14 cellular contexts compared by ENCODE assay signal in genomic region chr20:674936-675452, GRCh38. TPM values are rescaled to one million over a fixed set of nuclear protein-coding genes. Genes with fewer than 3 reads are reported as not detected.
A peak's percentile ranks its signal among the peaks of the same experiment; 100 is the strongest.
DNase-seq lines count a peak whose midpoint lies in the region; ATAC-seq and TF ChIP-seq lines count a peak whose summit lies in the region.
"Had no signal": no experiment of that assay in that cellular context is flagged by ENCODE, and none has a peak within 500 bp of the region (broad histone marks: within the 10 kb centered on the region; RNA-seq: fewer than 3 reads in every experiment).

No MANE protein-coding gene starts in this region.

- intact Hi-C loops in spleen (cut with DNase I; ENCODE audit: low total_unique reads) = no loop called here

- no peak for TF ChIP-seq EP300 in gastroesophageal sphincter (IDR thresholded peaks at IDR 0.05)

- no peaks in the 10 kb centered on the region for H3K36me3 ChIP-seq in gastroesophageal sphincter
- H3K36me3 ChIP-seq in spleen = no peaks in the 10 kb centered on the region

- H3K9me3 ChIP-seq in gastroesophageal sphincter = no peaks in the 10 kb centered on the region
- H3K9me3 ChIP-seq in spleen = no peaks in the 10 kb centered on the region
- H3K9me3 ChIP-seq: mucosa of descending colon had no signal

- TF ChIP-seq CTCF in gastroesophageal sphincter (IDR thresholded peaks at IDR 0.05) = no peak
- TF ChIP-seq CTCF in spleen (IDR thresholded peaks at IDR 0.05 in 8 of 11, conservative IDR thresholded peaks at IDR 0.05 in 3 of 11) = no peak

- no peak overlapping the region for H3K27ac Mint-ChIP-seq in stimulated activated memory B cell treated with anti-CD40 and anti-IgM and Interleukin-4, amounts not matched to agents 10 μg/mL and 1 μg/mL and 100 μg/mL, for 72 hours
- H3K27ac Mint-ChIP-seq: activated CD8-positive, alpha-beta T cell treated with anti-CD3 and anti-CD28 coated beads for 36 hours had no signal

- peak overlapping the region in 1 of 2 donors; percentile 26 for H3K4me3 ChIP-seq in gastroesophageal sphincter
- peak overlapping the region in 2 of 8 donors; percentile 2 to 48 for H3K4me3 ChIP-seq in spleen
- H3K4me3 ChIP-seq: mucosa of descending colon had no signal

- H3K27me3 ChIP-seq in gastroesophageal sphincter (peaks cover 92% of the 10 kb centered on the region), spleen (replicated peaks in 1 of 7) (peaks cover 0 to 100% (median 73%) of the 10 kb centered on the region in 7 donors)

- H3K4me1 ChIP-seq in gastroesophageal sphincter (peaks cover 0 to 23% (median 10%) of the 10 kb centered on the region in 3 donors), spleen (peaks cover 0 to 29% (median 21%) of the 10 kb centered on the region in 6 donors)

- no peak overlapping the region for H3K4me3 Mint-ChIP-seq in stimulated activated memory B cell treated with anti-CD40 and anti-IgM and Interleukin-4, amounts not matched to agents 10 μg/mL and 1 μg/mL and 100 μg/mL, for 72 hours
- H3K4me3 Mint-ChIP-seq: activated CD8-positive, alpha-beta T cell treated with anti-CD3 and anti-CD28 coated beads for 36 hours had no signal

- H3K4me1 Mint-ChIP-seq in stimulated activated memory B cell treated with anti-CD40 and anti-IgM and Interleukin-4, amounts not matched to agents 10 μg/mL and 1 μg/mL and 100 μg/mL, for 72 hours = peaks cover 11% of the 10 kb centered on the region

- peak; percentile 52 for DNase-seq in NCI-H2227 (lab: John Stamatoyannopoulos, UW; ENCODE audit: unreplicated experiment)
- DNase-seq in NCI-H2227 treated with DMSO at 0.1 percent for 48 hours (lab: John Stamatoyannopoulos, UW) = no peak
- DNase-seq in NCI-H69 (lab: John Stamatoyannopoulos, UW) = peak; percentile 31
- DNase-seq in spleen = peak; percentile 73
- DNase-seq in foreskin melanocyte = no peak

- TF ChIP-seq POLR2A in gastroesophageal sphincter (IDR thresholded peaks at IDR 0.05) (no peak), spleen (IDR thresholded peaks at IDR 0.05) (no peak)

- H3K27me3 Mint-ChIP-seq in stimulated activated memory B cell treated with anti-CD40 and anti-IgM and Interleukin-4, amounts not matched to agents 10 μg/mL and 1 μg/mL and 100 μg/mL, for 72 hours = peaks cover 95% of the 10 kb centered on the region

- H3K9me3 Mint-ChIP-seq in stimulated activated memory B cell treated with anti-CD40 and anti-IgM and Interleukin-4, amounts not matched to agents 10 μg/mL and 1 μg/mL and 100 μg/mL, for 72 hours = no peaks in the 10 kb centered on the region
- H3K9me3 Mint-ChIP-seq: activated CD8-positive, alpha-beta T cell treated with anti-CD3 and anti-CD28 coated beads for 36 hours had no signal

- WGBS in gastroesophageal sphincter (ENCODE audit: low coverage in 1 of 2), 2 donors = 0% methylated on average over 2 to 3 of the region's 27 CpGs
- 6 to 10% (median 7%) methylated on average over 20 to 27 of the region's 27 CpGs for WGBS in spleen, 5 donors

- H3K27ac ChIP-seq in gastroesophageal sphincter = no peak overlapping the region
- no peak overlapping the region for H3K27ac ChIP-seq in spleen
- H3K27ac ChIP-seq: epithelial cell of prostate had no signal

- H3K36me3 Mint-ChIP-seq in stimulated activated memory B cell treated with anti-CD40 and anti-IgM and Interleukin-4, amounts not matched to agents 10 μg/mL and 1 μg/mL and 100 μg/mL, for 72 hours = no peaks in the 10 kb centered on the region

- ATAC-seq in gastroesophageal sphincter = peak; percentile 3
- ATAC-seq in stimulated activated memory B cell treated with anti-CD40 and anti-IgM and Interleukin-4, amounts not matched to agents 10 μg/mL and 1 μg/mL and 100 μg/mL, for 72 hours = no peak
- ATAC-seq in GM19324 (IDR thresholded peaks at IDR 0.05; ENCODE audit: low FRiP score, unreplicated experiment) = no peak

RNA-seq across cellular contexts. Expression of gene SCRT2, which starts 0.6 kb away (rescaled TPM):
- total RNA-seq in gastroesophageal sphincter (not detected), spleen (under 1 TPM in 1 of 7 donors, not detected in 6; 0.09 TPM)
- polyA plus RNA-seq in spleen = not detected
- total RNA-seq: activated CD8-positive, alpha-beta T cell treated with anti-CD3 and anti-CD28 coated beads for 36 hours; Calu3; chondrocyte; mucosa of descending colon; PC-3 had no signal

RNA-seq across cellular contexts. Expression of gene SRXN1, which starts 22.0 kb away (rescaled TPM):
- total RNA-seq in gastroesophageal sphincter (10 to 100 TPM; 36.9 to 57.1 (median 38.0) TPM), spleen (10 to 100 TPM; 10.6 to 31.3 (median 14.2) TPM)
- 10 to 100 TPM in 1 of 3 donors, 1 to 10 TPM in 2; 4.5 to 11.2 (median 7.0) TPM for polyA plus RNA-seq in spleen

Comparison
In these comparisons a context has a peak if more than half of its experiments do, and no peak if none do; other contexts are left out.
1. DNase-seq: peak in NCI-H2227 (single experiment), NCI-H69 (single experiment) and spleen (single experiment); none in NCI-H2227 treated with DMSO at 0.1 percent for 48 hours (single experiment) and foreskin melanocyte (single experiment).